In genomic region chr1:980602-981395, GRCh38 we compare ENCODE assay signal across 1 cellular context.
A peak's percentile ranks its signal among the peaks of the same experiment; 100 is the strongest.
TF ChIP-seq lines count a peak whose summit lies in the region.

No MANE protein-coding gene starts in this region.

TF ChIP-seq in HepG2, 621 proteins besides CTCF, POLR2A, EP300 and RAD21 (continued from another document and continues in another):
- TF ChIP-seq, protein P1, sequence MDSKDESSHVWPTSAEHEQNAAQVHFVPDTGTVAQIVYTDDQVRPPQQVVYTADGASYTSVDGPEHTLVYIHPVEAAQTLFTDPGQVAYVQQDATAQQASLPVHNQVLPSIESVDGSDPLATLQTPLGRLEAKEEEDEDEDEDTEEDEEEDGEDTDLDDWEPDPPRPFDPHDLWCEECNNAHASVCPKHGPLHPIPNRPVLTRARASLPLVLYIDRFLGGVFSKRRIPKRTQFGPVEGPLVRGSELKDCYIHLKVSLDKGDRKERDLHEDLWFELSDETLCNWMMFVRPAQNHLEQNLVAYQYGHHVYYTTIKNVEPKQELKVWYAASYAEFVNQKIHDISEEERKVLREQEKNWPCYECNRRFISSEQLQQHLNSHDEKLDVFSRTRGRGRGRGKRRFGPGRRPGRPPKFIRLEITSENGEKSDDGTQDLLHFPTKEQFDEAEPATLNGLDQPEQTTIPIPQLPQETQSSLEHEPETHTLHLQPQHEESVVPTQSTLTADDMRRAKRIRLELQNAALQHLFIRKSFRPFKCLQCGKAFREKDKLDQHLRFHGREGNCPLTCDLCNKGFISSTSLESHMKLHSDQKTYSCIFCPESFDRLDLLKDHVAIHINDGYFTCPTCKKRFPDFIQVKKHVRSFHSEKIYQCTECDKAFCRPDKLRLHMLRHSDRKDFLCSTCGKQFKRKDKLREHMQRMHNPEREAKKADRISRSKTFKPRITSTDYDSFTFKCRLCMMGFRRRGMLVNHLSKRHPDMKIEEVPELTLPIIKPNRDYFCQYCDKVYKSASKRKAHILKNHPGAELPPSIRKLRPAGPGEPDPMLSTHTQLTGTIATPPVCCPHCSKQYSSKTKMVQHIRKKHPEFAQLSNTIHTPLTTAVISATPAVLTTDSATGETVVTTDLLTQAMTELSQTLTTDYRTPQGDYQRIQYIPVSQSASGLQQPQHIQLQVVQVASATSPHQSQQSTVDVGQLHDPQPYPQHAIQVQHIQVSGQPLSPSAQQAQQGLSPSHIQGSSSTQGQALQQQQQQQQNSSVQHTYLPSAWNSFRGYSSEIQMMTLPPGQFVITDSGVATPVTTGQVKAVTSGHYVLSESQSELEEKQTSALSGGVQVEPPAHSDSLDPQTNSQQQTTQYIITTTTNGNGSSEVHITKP (CRISPR knock-in tag; IDR thresholded peaks at IDR 0.05; ENCODE audit: low read depth) = no peak
- TF ChIP-seq ZNF331 (CRISPR knock-in tag; IDR thresholded peaks at IDR 0.05) (no peak), ZNF746 (CRISPR knock-in tag; IDR thresholded peaks at IDR 0.05) (no peak), MLLT10 (CRISPR knock-in tag; IDR thresholded peaks at IDR 0.05) (no peak), ETV5 (CRISPR knock-in tag; IDR thresholded peaks at IDR 0.05; ENCODE audit: borderline replicate concordance) (peak; percentile 7; the same call in 1 of the 2 replicates), TOPORS (CRISPR knock-in tag; IDR thresholded peaks at IDR 0.05) (no peak), ZBTB14 (CRISPR knock-in tag; IDR thresholded peaks at IDR 0.05) (no peak), KDM3A (CRISPR knock-in tag; IDR thresholded peaks at IDR 0.05; ENCODE audit: low read depth) (no peak), RFX1 (IDR thresholded peaks at IDR 0.05) (no peak), CHD2 (IDR thresholded peaks at IDR 0.05; ENCODE audit: low read depth, low read length) (no peak), ELF1 (CRISPR knock-in tag; IDR thresholded peaks at IDR 0.05) (no peak), TRIM24 (CRISPR knock-in tag; IDR thresholded peaks at IDR 0.05) (no peak), ZBTB42 (CRISPR knock-in tag; IDR thresholded peaks at IDR 0.05) (no peak), ZNF564 (CRISPR knock-in tag; IDR thresholded peaks at IDR 0.05) (no peak), ZSCAN31 (CRISPR knock-in tag; IDR thresholded peaks at IDR 0.05; ENCODE audit: low read depth) (no peak), NFE2L1 (CRISPR knock-in tag; IDR thresholded peaks at IDR 0.05; ENCODE audit: borderline replicate concordance) (no peak), DBP (CRISPR knock-in tag; IDR thresholded peaks at IDR 0.05; ENCODE audit: not compliant biosample characterization) (no peak), ZNF441 (CRISPR knock-in tag; IDR thresholded peaks at IDR 0.05; ENCODE audit: borderline replicate concordance) (no peak), NR0B2 (CRISPR knock-in tag; IDR thresholded peaks at IDR 0.05) (no peak), HHEX (CRISPR knock-in tag; IDR thresholded peaks at IDR 0.05) (no peak), KLF12 (CRISPR knock-in tag; IDR thresholded peaks at IDR 0.05; ENCODE audit: borderline replicate concordance) (no peak), ZNF460 (CRISPR knock-in tag; IDR thresholded peaks at IDR 0.05; ENCODE audit: borderline replicate concordance) (no peak), GTF2F1 (IDR thresholded peaks at IDR 0.05; ENCODE audit: low read length) (no peak), BRCA1 (CRISPR knock-in tag; IDR thresholded peaks at IDR 0.05) (no peak), KIAA2018 (CRISPR knock-in tag; IDR thresholded peaks at IDR 0.05; ENCODE audit: borderline replicate concordance) (no peak), ZSCAN9 (CRISPR knock-in tag; IDR thresholded peaks at IDR 0.05; ENCODE audit: borderline replicate concordance) (no peak), YEATS2 (CRISPR knock-in tag; IDR thresholded peaks at IDR 0.05; ENCODE audit: borderline replicate concordance) (no peak), SYNCRIP (IDR thresholded peaks at IDR 0.05; ENCODE audit: insufficient read depth, low read depth, low read length) (no peak), ZSCAN29 (CRISPR knock-in tag; conservative IDR thresholded peaks at IDR 0.05) (peak; percentile 98), ZNF713 (CRISPR knock-in tag; IDR thresholded peaks at IDR 0.05) (no peak), BCL6 (CRISPR knock-in tag; IDR thresholded peaks at IDR 0.05) (no peak), ZSCAN22 (CRISPR knock-in tag; IDR thresholded peaks at IDR 0.05) (no peak), ZNF121 (CRISPR knock-in tag; IDR thresholded peaks at IDR 0.05) (no peak), RXRB (CRISPR knock-in tag; IDR thresholded peaks at IDR 0.05; ENCODE audit: borderline replicate concordance) (peak; percentile 36; the same call in 1 of the 2 replicates), CHD4 (IDR thresholded peaks at IDR 0.05; ENCODE audit: borderline replicate concordance, low read length) (no peak), CC2D1A (CRISPR knock-in tag; IDR thresholded peaks at IDR 0.05) (no peak), TGIF2 (CRISPR knock-in tag; IDR thresholded peaks at IDR 0.05) (no peak), RFXANK (CRISPR knock-in tag; IDR thresholded peaks at IDR 0.05) (no peak)
- TF ChIP-seq, protein P2, sequence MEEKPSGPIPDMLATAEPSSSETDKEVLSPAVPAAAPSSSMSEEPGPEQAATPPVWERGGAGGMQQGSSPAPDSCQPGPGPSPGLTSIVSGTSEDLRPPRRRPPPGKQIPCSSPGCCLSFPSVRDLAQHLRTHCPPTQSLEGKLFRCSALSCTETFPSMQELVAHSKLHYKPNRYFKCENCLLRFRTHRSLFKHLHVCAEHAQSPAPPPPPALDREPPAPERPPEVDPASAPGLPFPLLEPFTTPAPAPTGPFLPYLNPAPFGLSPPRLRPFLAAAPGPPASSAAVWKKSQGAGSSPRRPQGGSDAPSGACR (CRISPR knock-in tag; IDR thresholded peaks at IDR 0.05) = no peak
- TF ChIP-seq, protein P3, sequence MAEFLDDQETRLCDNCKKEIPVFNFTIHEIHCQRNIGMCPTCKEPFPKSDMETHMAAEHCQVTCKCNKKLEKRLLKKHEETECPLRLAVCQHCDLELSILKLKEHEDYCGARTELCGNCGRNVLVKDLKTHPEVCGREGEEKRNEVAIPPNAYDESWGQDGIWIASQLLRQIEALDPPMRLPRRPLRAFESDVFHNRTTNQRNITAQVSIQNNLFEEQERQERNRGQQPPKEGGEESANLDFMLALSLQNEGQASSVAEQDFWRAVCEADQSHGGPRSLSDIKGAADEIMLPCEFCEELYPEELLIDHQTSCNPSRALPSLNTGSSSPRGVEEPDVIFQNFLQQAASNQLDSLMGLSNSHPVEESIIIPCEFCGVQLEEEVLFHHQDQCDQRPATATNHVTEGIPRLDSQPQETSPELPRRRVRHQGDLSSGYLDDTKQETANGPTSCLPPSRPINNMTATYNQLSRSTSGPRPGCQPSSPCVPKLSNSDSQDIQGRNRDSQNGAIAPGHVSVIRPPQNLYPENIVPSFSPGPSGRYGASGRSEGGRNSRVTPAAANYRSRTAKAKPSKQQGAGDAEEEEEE (CRISPR knock-in tag; IDR thresholded peaks at IDR 0.05; ENCODE audit: borderline replicate concordance) = no peak
- TF ChIP-seq, protein P4, sequence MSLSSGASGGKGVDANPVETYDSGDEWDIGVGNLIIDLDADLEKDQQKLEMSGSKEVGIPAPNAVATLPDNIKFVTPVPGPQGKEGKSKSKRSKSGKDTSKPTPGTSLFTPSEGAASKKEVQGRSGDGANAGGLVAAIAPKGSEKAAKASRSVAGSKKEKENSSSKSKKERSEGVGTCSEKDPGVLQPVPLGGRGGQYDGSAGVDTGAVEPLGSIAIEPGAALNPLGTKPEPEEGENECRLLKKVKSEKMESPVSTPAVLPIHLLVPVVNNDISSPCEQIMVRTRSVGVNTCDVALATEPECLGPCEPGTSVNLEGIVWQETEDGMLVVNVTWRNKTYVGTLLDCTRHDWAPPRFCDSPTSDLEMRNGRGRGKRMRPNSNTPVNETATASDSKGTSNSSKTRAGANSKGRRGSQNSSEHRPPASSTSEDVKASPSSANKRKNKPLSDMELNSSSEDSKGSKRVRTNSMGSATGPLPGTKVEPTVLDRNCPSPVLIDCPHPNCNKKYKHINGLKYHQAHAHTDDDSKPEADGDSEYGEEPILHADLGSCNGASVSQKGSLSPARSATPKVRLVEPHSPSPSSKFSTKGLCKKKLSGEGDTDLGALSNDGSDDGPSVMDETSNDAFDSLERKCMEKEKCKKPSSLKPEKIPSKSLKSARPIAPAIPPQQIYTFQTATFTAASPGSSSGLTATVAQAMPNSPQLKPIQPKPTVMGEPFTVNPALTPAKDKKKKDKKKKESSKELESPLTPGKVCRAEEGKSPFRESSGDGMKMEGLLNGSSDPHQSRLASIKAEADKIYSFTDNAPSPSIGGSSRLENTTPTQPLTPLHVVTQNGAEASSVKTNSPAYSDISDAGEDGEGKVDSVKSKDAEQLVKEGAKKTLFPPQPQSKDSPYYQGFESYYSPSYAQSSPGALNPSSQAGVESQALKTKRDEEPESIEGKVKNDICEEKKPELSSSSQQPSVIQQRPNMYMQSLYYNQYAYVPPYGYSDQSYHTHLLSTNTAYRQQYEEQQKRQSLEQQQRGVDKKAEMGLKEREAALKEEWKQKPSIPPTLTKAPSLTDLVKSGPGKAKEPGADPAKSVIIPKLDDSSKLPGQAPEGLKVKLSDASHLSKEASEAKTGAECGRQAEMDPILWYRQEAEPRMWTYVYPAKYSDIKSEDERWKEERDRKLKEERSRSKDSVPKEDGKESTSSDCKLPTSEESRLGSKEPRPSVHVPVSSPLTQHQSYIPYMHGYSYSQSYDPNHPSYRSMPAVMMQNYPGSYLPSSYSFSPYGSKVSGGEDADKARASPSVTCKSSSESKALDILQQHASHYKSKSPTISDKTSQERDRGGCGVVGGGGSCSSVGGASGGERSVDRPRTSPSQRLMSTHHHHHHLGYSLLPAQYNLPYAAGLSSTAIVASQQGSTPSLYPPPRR (CRISPR knock-in tag; IDR thresholded peaks at IDR 0.05; ENCODE audit: borderline replicate concordance) = peak; percentile 36; the same call in 1 of the 2 replicates
